2 cellular contexts compared by ENCODE assay signal in the genomic region with DNA sequence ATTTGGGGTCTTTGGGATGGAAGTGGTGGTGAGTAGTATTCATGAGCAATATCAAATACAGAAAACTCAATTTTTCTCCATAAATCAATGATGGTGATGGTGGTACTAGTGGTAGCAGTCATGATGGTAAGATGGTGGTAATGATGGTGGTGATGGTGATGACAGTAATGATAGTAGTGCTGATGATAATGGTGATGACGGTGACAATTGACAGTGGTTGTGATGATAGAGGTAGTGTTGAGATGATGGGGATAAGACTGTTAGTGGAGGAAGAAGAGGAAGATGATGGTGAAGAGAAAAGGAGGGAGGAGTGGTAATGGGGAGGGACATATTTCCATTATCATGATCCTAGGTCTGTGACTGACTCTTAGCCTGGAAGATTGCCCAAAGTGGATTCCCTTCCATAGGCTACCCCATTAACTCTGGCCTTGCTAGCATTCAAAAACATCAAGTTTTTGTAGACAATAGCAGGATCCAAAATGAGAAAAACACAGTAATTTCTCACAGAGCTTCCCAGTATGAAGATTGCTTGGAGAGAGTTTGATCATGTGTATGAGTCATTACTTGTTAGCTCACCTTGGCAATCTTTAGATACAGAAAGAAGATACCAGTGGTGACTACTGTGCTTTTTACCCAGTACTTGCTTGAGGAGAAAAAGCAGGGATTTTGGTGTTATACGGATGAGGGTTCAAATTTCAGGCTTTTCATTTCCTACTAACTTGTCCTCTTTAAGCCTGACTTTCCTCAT.
TF ChIP-seq lines count a peak whose summit lies in the region.

No MANE protein-coding gene starts in this region.

TF ChIP-seq in K562, 482 proteins besides CTCF, POLR2A, EP300 and RAD21 (continues in another document):
- TF ChIP-seq ATF3 (IDR thresholded peaks at IDR 0.05): peak; percentile 83
- no peak for TF ChIP-seq ATF3 (CRISPR knock-in tag; conservative IDR thresholded peaks at IDR 0.05)
- TF ChIP-seq RCOR1 (IDR thresholded peaks at IDR 0.05; ENCODE audit: borderline replicate concordance in 1 of 2, low read depth in 2 of 2, low read length in 2 of 2): 0 out of 4 replicates have a peak, but pooled peaks of 1 of the 2 experiments have one; percentile 21
- TF ChIP-seq JUNB (CRISPR knock-in tag; conservative IDR thresholded peaks at IDR 0.05): 0 out of 2 replicates have a peak, but pooled peaks have one; percentile 34
- TF ChIP-seq DPF2 (IDR thresholded peaks at IDR 0.05): peak; percentile 53
- 0 out of 4 replicates have a peak, but pooled peaks of 1 of the 2 experiments have one; percentile 11 for TF ChIP-seq MLLT1 (IDR thresholded peaks at IDR 0.05)
- TF ChIP-seq, protein P1, sequence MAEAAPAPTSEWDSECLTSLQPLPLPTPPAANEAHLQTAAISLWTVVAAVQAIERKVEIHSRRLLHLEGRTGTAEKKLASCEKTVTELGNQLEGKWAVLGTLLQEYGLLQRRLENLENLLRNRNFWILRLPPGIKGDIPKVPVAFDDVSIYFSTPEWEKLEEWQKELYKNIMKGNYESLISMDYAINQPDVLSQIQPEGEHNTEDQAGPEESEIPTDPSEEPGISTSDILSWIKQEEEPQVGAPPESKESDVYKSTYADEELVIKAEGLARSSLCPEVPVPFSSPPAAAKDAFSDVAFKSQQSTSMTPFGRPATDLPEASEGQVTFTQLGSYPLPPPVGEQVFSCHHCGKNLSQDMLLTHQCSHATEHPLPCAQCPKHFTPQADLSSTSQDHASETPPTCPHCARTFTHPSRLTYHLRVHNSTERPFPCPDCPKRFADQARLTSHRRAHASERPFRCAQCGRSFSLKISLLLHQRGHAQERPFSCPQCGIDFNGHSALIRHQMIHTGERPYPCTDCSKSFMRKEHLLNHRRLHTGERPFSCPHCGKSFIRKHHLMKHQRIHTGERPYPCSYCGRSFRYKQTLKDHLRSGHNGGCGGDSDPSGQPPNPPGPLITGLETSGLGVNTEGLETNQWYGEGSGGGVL (CRISPR knock-in tag; IDR thresholded peaks at IDR 0.05): no peak
- TF ChIP-seq, protein P2, sequence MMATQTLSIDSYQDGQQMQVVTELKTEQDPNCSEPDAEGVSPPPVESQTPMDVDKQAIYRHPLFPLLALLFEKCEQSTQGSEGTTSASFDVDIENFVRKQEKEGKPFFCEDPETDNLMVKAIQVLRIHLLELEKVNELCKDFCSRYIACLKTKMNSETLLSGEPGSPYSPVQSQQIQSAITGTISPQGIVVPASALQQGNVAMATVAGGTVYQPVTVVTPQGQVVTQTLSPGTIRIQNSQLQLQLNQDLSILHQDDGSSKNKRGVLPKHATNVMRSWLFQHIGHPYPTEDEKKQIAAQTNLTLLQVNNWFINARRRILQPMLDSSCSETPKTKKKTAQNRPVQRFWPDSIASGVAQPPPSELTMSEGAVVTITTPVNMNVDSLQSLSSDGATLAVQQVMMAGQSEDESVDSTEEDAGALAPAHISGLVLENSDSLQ (IDR thresholded peaks at IDR 0.05): 0 out of 2 replicates have a peak, but pooled peaks have one; percentile 44
- TF ChIP-seq LARP7 (IDR thresholded peaks at IDR 0.05): peak; percentile 28; the same call in 1 of the 2 replicates
- peak; percentile 46; the same call in 1 of the 2 replicates for TF ChIP-seq ZBTB2 (IDR thresholded peaks at IDR 0.05)
- peak; percentile 73; the same call in 1 of the 2 replicates for TF ChIP-seq JUND (IDR thresholded peaks at IDR 0.05; ENCODE audit: borderline replicate concordance, low read depth, low read length)
- peak; percentile 54; the same call in 1 of the 3 replicates for TF ChIP-seq JUND (tag; IDR thresholded peaks at IDR 0.05; ENCODE audit: borderline replicate concordance, low read depth, low read length)
- TF ChIP-seq SMARCE1 (IDR thresholded peaks at IDR 0.05): peak; percentile 50; the same call in 1 of the 2 replicates
- 0 out of 2 replicates have a peak, but pooled peaks have one; percentile 72 for TF ChIP-seq TRIM25 (IDR thresholded peaks at IDR 0.05; ENCODE audit: borderline replicate concordance)
- TF ChIP-seq SRSF3 (IDR thresholded peaks at IDR 0.05; ENCODE audit: insufficient read depth, low read length): no peak

TF ChIP-seq in HepG2, 621 proteins besides CTCF, POLR2A, EP300 and RAD21:
- TF ChIP-seq ZNF629 (CRISPR knock-in tag; conservative IDR thresholded peaks at IDR 0.05): 0 out of 2 replicates have a peak, but pooled peaks have one; percentile 31
- TF ChIP-seq ZNF644 (CRISPR knock-in tag; IDR thresholded peaks at IDR 0.05; ENCODE audit: low read depth): peak; percentile 90
- peak; percentile 57 for TF ChIP-seq RBFOX2 (IDR thresholded peaks at IDR 0.05; ENCODE audit: low read depth, low read length)
- TF ChIP-seq FOSL1 (CRISPR knock-in tag; IDR thresholded peaks at IDR 0.05; ENCODE audit: borderline replicate concordance): peak; percentile 42; the same call in 1 of the 2 replicates
- no peak for TF ChIP-seq HMG20A (CRISPR knock-in tag; IDR thresholded peaks at IDR 0.05; ENCODE audit: borderline replicate concordance)
- peak; percentile 66; the same call in 1 of the 2 replicates for TF ChIP-seq CREB1 (IDR thresholded peaks at IDR 0.05)
- TF ChIP-seq CREB1 (CRISPR knock-in tag; IDR thresholded peaks at IDR 0.05): no peak
- peak; percentile 74 for TF ChIP-seq FOSL2 (CRISPR knock-in tag; IDR thresholded peaks at IDR 0.05)
- TF ChIP-seq ZHX1 (CRISPR knock-in tag; IDR thresholded peaks at IDR 0.05; ENCODE audit: low read depth): no peak
- TF ChIP-seq, protein P3, sequence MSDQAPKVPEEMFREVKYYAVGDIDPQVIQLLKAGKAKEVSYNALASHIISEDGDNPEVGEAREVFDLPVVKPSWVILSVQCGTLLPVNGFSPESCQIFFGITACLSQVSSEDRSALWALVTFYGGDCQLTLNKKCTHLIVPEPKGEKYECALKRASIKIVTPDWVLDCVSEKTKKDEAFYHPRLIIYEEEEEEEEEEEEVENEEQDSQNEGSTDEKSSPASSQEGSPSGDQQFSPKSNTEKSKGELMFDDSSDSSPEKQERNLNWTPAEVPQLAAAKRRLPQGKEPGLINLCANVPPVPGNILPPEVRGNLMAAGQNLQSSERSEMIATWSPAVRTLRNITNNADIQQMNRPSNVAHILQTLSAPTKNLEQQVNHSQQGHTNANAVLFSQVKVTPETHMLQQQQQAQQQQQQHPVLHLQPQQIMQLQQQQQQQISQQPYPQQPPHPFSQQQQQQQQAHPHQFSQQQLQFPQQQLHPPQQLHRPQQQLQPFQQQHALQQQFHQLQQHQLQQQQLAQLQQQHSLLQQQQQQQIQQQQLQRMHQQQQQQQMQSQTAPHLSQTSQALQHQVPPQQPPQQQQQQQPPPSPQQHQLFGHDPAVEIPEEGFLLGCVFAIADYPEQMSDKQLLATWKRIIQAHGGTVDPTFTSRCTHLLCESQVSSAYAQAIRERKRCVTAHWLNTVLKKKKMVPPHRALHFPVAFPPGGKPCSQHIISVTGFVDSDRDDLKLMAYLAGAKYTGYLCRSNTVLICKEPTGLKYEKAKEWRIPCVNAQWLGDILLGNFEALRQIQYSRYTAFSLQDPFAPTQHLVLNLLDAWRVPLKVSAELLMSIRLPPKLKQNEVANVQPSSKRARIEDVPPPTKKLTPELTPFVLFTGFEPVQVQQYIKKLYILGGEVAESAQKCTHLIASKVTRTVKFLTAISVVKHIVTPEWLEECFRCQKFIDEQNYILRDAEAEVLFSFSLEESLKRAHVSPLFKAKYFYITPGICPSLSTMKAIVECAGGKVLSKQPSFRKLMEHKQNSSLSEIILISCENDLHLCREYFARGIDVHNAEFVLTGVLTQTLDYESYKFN (CRISPR knock-in tag; conservative IDR thresholded peaks at IDR 0.05): 0 out of 2 replicates have a peak, but pooled peaks have one; percentile 18
- TF ChIP-seq ARID5B (CRISPR knock-in tag; IDR thresholded peaks at IDR 0.05): 0 out of 2 replicates have a peak, but pooled peaks have one; percentile 24
- TF ChIP-seq, protein P4, sequence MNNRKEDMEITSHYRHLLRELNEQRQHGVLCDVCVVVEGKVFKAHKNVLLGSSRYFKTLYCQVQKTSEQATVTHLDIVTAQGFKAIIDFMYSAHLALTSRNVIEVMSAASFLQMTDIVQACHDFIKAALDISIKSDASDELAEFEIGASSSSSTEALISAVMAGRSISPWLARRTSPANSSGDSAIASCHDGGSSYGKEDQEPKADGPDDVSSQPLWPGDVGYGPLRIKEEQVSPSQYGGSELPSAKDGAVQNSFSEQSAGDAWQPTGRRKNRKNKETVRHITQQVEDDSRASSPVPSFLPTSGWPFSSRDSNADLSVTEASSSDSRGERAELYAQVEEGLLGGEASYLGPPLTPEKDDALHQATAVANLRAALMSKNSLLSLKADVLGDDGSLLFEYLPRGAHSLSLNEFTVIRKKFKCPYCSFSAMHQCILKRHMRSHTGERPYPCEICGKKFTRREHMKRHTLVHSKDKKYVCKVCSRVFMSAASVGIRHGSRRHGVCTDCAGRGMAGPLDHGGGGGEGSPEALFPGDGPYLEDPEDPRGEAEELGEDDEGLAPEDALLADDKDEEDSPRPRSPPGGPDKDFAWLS (CRISPR knock-in tag; IDR thresholded peaks at IDR 0.05; ENCODE audit: borderline replicate concordance): no peak
- TF ChIP-seq KLF16 (CRISPR knock-in tag; IDR thresholded peaks at IDR 0.05): 0 out of 4 replicates have a peak, but pooled peaks of 1 of the 2 experiments have one; percentile 20
- TF ChIP-seq TGIF2 (CRISPR knock-in tag; IDR thresholded peaks at IDR 0.05): no peak
